ENCODE assay signal across 18 cellular contexts in the genomic region with DNA sequence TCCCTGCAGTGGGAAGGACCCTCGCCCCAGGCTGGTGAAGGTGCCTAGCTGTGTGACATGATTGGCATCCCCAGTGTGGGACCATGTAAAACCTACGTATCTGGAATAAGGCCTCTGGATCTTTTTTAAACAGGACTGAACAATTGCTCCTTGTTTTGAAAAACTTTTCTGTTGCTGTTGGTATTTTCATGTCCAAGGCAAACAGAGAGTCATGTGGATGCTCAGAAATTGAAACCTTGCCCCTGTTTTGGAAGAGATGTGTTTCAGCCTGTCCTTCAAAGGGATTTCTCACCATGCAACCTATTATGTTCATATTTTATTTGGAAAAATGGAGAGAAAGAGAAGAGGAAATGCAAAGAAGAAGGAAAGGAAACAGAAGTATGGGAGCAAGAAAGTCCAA.
A peak's percentile ranks its signal among the peaks of the same experiment; 100 is the strongest.
DNase-seq lines count a peak whose midpoint lies in the region; ATAC-seq and TF ChIP-seq lines count a peak whose summit lies in the region.
"Had no signal": no experiment of that assay in that cellular context is flagged by ENCODE, and none has a peak within 500 bp of the region (broad histone marks: within the 10 kb centered on the region; RNA-seq: fewer than 3 reads in every experiment).

No MANE protein-coding gene starts in this region.

- peaks cover 12% of the 10 kb centered on the region; the same call in 1 of the 2 replicates for H3K9me2 ChIP-seq in GM23338 (ENCODE audit: insufficient read depth)

- no peak overlapping the region for H3K4me3 ChIP-seq in GM23338
- H3K4me3 ChIP-seq in right lobe of liver, result no peak overlapping the region
- H3K4me3 ChIP-seq: BLaER1, HAP-1 had no signal

- no peak overlapping the region for H3K27ac Mint-ChIP-seq in GM23338
- H3K27ac Mint-ChIP-seq: B cell; CD8-positive, alpha-beta T cell had no signal

- no peaks in the 10 kb centered on the region for H3K36me3 ChIP-seq in GM23338 (ENCODE audit: insufficient read depth)
- no peaks in the 10 kb centered on the region for H3K36me3 ChIP-seq in right lobe of liver
- H3K36me3 ChIP-seq: BLaER1, HAP-1 had no signal

- H3K36me3 Mint-ChIP-seq in GM23338 (ENCODE audit: low read depth), result no peaks in the 10 kb centered on the region
- H3K36me3 Mint-ChIP-seq: CD4-positive, CD25-positive, alpha-beta regulatory T cell; CD8-positive, alpha-beta T cell had no signal

- no peak overlapping the region for H3K27ac ChIP-seq in GM23338 (ENCODE audit: low read depth)
- H3K27ac ChIP-seq in right lobe of liver, result peak overlapping the region in 1 of 3 donors; percentile 52
- H3K27ac ChIP-seq: 22Rv1, BLaER1, C4-2B had no signal

- H3F3A ChIP-seq in GM23338 (replicated peaks; ENCODE audit: low read depth), result no peaks in the 10 kb centered on the region

- H3K4me2 ChIP-seq in GM23338, result no peak overlapping the region
- H3K4me2 ChIP-seq: BLaER1 had no signal

- intact Hi-C loops in right lobe of liver (cut with DNase I), result no loop called here

- ATAC-seq in GM23338, result no peak
- ATAC-seq in right lobe of liver, result peak; percentile 69 to 82 (median 72)
- ATAC-seq in GM19351 (IDR thresholded peaks at IDR 0.05; ENCODE audit: unreplicated experiment), result no peak
- ATAC-seq: CD8-positive, alpha-beta T cell had no signal

- TF ChIP-seq CTCF in GM23338 (conservative IDR thresholded peaks at IDR 0.05; ENCODE audit: low read depth in 2 of 2) (no peak), right lobe of liver (IDR thresholded peaks at IDR 0.05) (no peak)

- peaks cover 10% of the 10 kb centered on the region; the same call in 1 of the 2 replicates for H3K4me1 ChIP-seq in GM23338 (ENCODE audit: insufficient read depth)
- H3K4me1 ChIP-seq in right lobe of liver, result peaks cover 0 to 16% (median 5%) of the 10 kb centered on the region in 4 donors
- H3K4me1 ChIP-seq: HAP-1 had no signal

- in situ Hi-C loops in KBM-7 (cut with MboI; ENCODE audit: low pct_unique_long_range_greater_than_20kb, low sequenced_read_pairs), result no loop called here

- peaks cover 11% of the 10 kb centered on the region; the same call in 2 of the 3 replicates for H3K4me1 Mint-ChIP-seq in GM23338
- H3K4me1 Mint-ChIP-seq: B cell; CD4-positive, CD25-positive, alpha-beta regulatory T cell had no signal

- H3K27me3 ChIP-seq in GM23338 (ENCODE audit: insufficient read depth) (no peaks in the 10 kb centered on the region), right lobe of liver (no peaks in the 10 kb centered on the region)
- H3K27me3 ChIP-seq: BLaER1 had no signal

- H3K9me3 Mint-ChIP-seq in GM23338, result no peaks in the 10 kb centered on the region
- H3K9me3 Mint-ChIP-seq: CD8-positive, alpha-beta T cell had no signal

- H3K79me2 ChIP-seq in GM23338 (replicated peaks; ENCODE audit: insufficient read depth), result no peaks in the 10 kb centered on the region

- no peaks in the 10 kb centered on the region for H3K27me3 Mint-ChIP-seq in GM23338 (ENCODE audit: insufficient read depth, low read depth, poor library complexity)
- H3K27me3 Mint-ChIP-seq: B cell; CD4-positive, CD25-positive, alpha-beta regulatory T cell had no signal

- no peaks in the 10 kb centered on the region for H3K9me3 ChIP-seq in right lobe of liver
- H3K9me3 ChIP-seq: BLaER1, HAP-1 had no signal

- peak overlapping the region; percentile 93 for H2AFZ ChIP-seq in GM23338

- WGBS in right lobe of liver (ENCODE audit: insufficient coverage, low coverage, low lambda C conversion rate, missing lambda C conversion rate), result 50% methylated on average over 2 of the region's 2 CpGs

- no peaks in the 10 kb centered on the region for H4K20me1 ChIP-seq in GM23338 (replicated peaks; ENCODE audit: insufficient read depth)
- H4K20me1 ChIP-seq: BLaER1 had no signal

- DNase-seq in NCI-H2227 (lab: John Stamatoyannopoulos, UW; ENCODE audit: unreplicated experiment) (peak; percentile 24), NCI-H2227 treated with DMSO at 0.1 percent for 48 hours (lab: John Stamatoyannopoulos, UW) (no peak), GM23338 (ENCODE audit: low spot score) (no peak), foreskin melanocyte (peak; percentile 44), right lobe of liver (no peak), KBM-7 (no peak), NCI-H69 (lab: John Stamatoyannopoulos, UW) (no peak)
- DNase-seq: CD4-positive, CD25-positive, alpha-beta regulatory T cell; CD8-positive, alpha-beta T cell; DMS53; DMS79 treated with DMSO at 0.1 percent for 48 hours; GOT3 had no signal

- H3K4me3 Mint-ChIP-seq in GM23338, result no peak overlapping the region
- H3K4me3 Mint-ChIP-seq: B cell; CD4-positive, CD25-positive, alpha-beta regulatory T cell; CD8-positive, alpha-beta T cell had no signal

- TF ChIP-seq POLR2A in right lobe of liver (IDR thresholded peaks at IDR 0.05), result no peak

TF ChIP-seq in GM23338, 12 proteins besides CTCF, POLR2A, EP300 and RAD21 (continues in another document):
- TF ChIP-seq JUNB (IDR thresholded peaks at IDR 0.05; ENCODE audit: unreplicated experiment) (no peak), EZH2 (IDR thresholded peaks at IDR 0.05; ENCODE audit: low read depth, unreplicated experiment) (no peak), ZNF114 (CRISPR knock-in tag; IDR thresholded peaks at IDR 0.05) (no peak), CREB1 (CRISPR knock-in tag; IDR thresholded peaks at IDR 0.05; ENCODE audit: low read depth) (no peak), NANOG (IDR thresholded peaks at IDR 0.05; ENCODE audit: borderline replicate concordance) (no peak)
- TF ChIP-seq, protein P1, sequence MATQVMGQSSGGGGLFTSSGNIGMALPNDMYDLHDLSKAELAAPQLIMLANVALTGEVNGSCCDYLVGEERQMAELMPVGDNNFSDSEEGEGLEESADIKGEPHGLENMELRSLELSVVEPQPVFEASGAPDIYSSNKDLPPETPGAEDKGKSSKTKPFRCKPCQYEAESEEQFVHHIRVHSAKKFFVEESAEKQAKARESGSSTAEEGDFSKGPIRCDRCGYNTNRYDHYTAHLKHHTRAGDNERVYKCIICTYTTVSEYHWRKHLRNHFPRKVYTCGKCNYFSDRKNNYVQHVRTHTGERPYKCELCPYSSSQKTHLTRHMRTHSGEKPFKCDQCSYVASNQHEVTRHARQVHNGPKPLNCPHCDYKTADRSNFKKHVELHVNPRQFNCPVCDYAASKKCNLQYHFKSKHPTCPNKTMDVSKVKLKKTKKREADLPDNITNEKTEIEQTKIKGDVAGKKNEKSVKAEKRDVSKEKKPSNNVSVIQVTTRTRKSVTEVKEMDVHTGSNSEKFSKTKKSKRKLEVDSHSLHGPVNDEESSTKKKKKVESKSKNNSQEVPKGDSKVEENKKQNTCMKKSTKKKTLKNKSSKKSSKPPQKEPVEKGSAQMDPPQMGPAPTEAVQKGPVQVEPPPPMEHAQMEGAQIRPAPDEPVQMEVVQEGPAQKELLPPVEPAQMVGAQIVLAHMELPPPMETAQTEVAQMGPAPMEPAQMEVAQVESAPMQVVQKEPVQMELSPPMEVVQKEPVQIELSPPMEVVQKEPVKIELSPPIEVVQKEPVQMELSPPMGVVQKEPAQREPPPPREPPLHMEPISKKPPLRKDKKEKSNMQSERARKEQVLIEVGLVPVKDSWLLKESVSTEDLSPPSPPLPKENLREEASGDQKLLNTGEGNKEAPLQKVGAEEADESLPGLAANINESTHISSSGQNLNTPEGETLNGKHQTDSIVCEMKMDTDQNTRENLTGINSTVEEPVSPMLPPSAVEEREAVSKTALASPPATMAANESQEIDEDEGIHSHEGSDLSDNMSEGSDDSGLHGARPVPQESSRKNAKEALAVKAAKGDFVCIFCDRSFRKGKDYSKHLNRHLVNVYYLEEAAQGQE (IDR thresholded peaks at IDR 0.05; ENCODE audit: unreplicated experiment), result no peak
- TF ChIP-seq, protein P2, sequence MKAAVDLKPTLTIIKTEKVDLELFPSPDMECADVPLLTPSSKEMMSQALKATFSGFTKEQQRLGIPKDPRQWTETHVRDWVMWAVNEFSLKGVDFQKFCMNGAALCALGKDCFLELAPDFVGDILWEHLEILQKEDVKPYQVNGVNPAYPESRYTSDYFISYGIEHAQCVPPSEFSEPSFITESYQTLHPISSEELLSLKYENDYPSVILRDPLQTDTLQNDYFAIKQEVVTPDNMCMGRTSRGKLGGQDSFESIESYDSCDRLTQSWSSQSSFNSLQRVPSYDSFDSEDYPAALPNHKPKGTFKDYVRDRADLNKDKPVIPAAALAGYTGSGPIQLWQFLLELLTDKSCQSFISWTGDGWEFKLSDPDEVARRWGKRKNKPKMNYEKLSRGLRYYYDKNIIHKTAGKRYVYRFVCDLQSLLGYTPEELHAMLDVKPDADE (IDR thresholded peaks at IDR 0.05), result no peak

Comparison
In these comparisons a context has a peak if more than half of its experiments do, and no peak if none do; other contexts are left out.
1. DNase-seq: peak in NCI-H2227 (single experiment) and foreskin melanocyte (single experiment); none in NCI-H2227 treated with DMSO at 0.1 percent for 48 hours (single experiment), GM23338 (single experiment), right lobe of liver (0 of 3), KBM-7 (single experiment) and NCI-H69 (single experiment).
2. ATAC-seq: peak in right lobe of liver (4 of 4); none in GM23338 (single experiment) and GM19351 (single experiment).